In genomic region chr5:39716532-39716971, GRCh38 we compare ENCODE assay signal across 8 cellular contexts.
A peak's percentile ranks its signal among the peaks of the same experiment; 100 is the strongest.
DNase-seq lines count a peak whose midpoint lies in the region; ATAC-seq, FAIRE-seq and TF ChIP-seq lines count a peak whose summit lies in the region.

No MANE protein-coding gene starts in this region.

- TF ChIP-seq CTCF in GM13977 (IDR thresholded peaks at IDR 0.05; ENCODE audit: extremely low read depth, insufficient read depth, missing control alignments) = peak; percentile 51
- TF ChIP-seq CTCF in bronchial epithelial cell (IDR thresholded peaks at IDR 0.05; ENCODE audit: insufficient read depth, low read length, severe bottlenecking) = peak; percentile 61
- peak; percentile 30 for TF ChIP-seq CTCF in mucosa of descending colon (IDR thresholded peaks at IDR 0.05)
- TF ChIP-seq CTCF in uterus (IDR thresholded peaks at IDR 0.05) = peak in 1 of 4 experiments; percentile 4

- H3K27me3 ChIP-seq in ACC112 (ENCODE audit: insufficient read depth, low read length) (no peaks in the 10 kb centered on the region), bronchial epithelial cell (ENCODE audit: control insufficient read depth, insufficient read depth, low read length) (no peaks in the 10 kb centered on the region), uterus (no peaks in the 10 kb centered on the region)

- H3K36me3 ChIP-seq in ACC112 (ENCODE audit: insufficient read depth, low read length) = no peaks in the 10 kb centered on the region
- H3K36me3 ChIP-seq in bronchial epithelial cell (ENCODE audit: control insufficient read depth, insufficient read depth, low read length) = no peaks in the 10 kb centered on the region
- H3K36me3 ChIP-seq in mucosa of descending colon (ENCODE audit: low read depth) = no peaks in the 10 kb centered on the region
- H3K36me3 ChIP-seq in uterus = no peaks in the 10 kb centered on the region

- H3K9me3 ChIP-seq in mucosa of descending colon (no peaks in the 10 kb centered on the region), uterus (no peaks in the 10 kb centered on the region)

- DNase-seq in GM13977 (ENCODE audit: low spot score) = peak; percentile 50
- peak; percentile 53 for DNase-seq in HS-27A (ENCODE audit: low read depth)
- DNase-seq in SK-N-DZ (ENCODE audit: low spot score) = peak; percentile 37
- DNase-seq in bronchial epithelial cell (ENCODE audit: low read depth) = peak; percentile 53
- DNase-seq in mucosa of descending colon = peak in 2 of 3 donors; percentile 37 to 78
- no peak for DNase-seq in NCI-H2081 treated with DMSO at 0.1 percent for 48 hours (lab: John Stamatoyannopoulos, UW)
- DNase-seq in uterus = no peak

- H3K4me3 ChIP-seq in ACC112 (ENCODE audit: low read depth, low read length) (no peak overlapping the region), bronchial epithelial cell (ENCODE audit: low read depth, low read length) (no peak overlapping the region), mucosa of descending colon (no peak overlapping the region), uterus (no peak overlapping the region)

- peak; percentile 82 for ATAC-seq in mucosa of descending colon

- intact Hi-C loops in mucosa of descending colon (cut with DNase I, micrococcal nuclease) (loop anchor here (10.0 kb wide), 2 partner anchors 968 to 1018 kb away; no protein-coding TSS in a partner anchor), uterus (cut with DNase I; ENCODE audit: low total_unique reads) (no loop called here)

- H3K79me2 ChIP-seq in ACC112 (ENCODE audit: control insufficient read depth, insufficient read depth, low read length, unreplicated experiment) = no peaks in the 10 kb centered on the region

- H3K4me1 ChIP-seq in ACC112 (ENCODE audit: control insufficient read depth, insufficient read depth, low read length, unreplicated experiment) (peaks cover 17% of the 10 kb centered on the region), mucosa of descending colon (ENCODE audit: low read depth) (peaks cover 6% of the 10 kb centered on the region), uterus (no peaks in the 10 kb centered on the region)

- no peak for FAIRE-seq in bronchial epithelial cell (lab: Jason Lieb, UNC)

- no peak overlapping the region for H2AFZ ChIP-seq in ACC112 (ENCODE audit: low read length, unreplicated experiment)

- in situ Hi-C loops in GM13977 (cut with MboI; ENCODE audit: low pct_unique_long_range_greater_than_20kb, low sequenced_read_pairs, unreplicated experiment) = loop anchor here (25.0 kb wide), 1 partner anchor 971 kb away; the partner anchor contains the start of gene PTGER4

- H3K27ac ChIP-seq in ACC112 (ENCODE audit: low read depth, low read length) (peak overlapping the region; percentile 31), uterus (no peak overlapping the region)

- TF ChIP-seq POLR2A in uterus (IDR thresholded peaks at IDR 0.05) = no peak

Comparison
In these comparisons a context has a peak if more than half of its experiments do, and no peak if none do; other contexts are left out.
1. DNase-seq: peak in GM13977 (single experiment), HS-27A (single experiment), SK-N-DZ (single experiment), bronchial epithelial cell (single experiment) and mucosa of descending colon (2 of 3); none in NCI-H2081 treated with DMSO at 0.1 percent for 48 hours (single experiment) and uterus (0 of 2).